Comparison of ENCODE assay signal across 22 cellular contexts in genomic region chr17:11901901-11902300, GRCh38.
DNase-seq lines count a peak whose midpoint lies in the region; ATAC-seq and TF ChIP-seq lines count a peak whose summit lies in the region.
"Had no signal": no experiment of that assay in that cellular context is flagged by ENCODE, and none has a peak within 500 bp of the region (broad histone marks: within the 10 kb centered on the region; RNA-seq: fewer than 3 reads in every experiment).

No MANE protein-coding gene starts in this region.

- H3K9me3 Mint-ChIP-seq in activated naive CD4-positive, alpha-beta T cell treated with anti-CD3 and anti-CD28 coated beads, Interleukin-2, amount 10 ng/mL, durations not matched to agents 7 days and 5 days: peaks cover 9% of the 10 kb centered on the region
- H3K9me3 Mint-ChIP-seq in activated naive CD4-positive, alpha-beta T cell treated with anti-CD3 and anti-CD28 coated beads, Interleukin-2, amount 50 U/mL, for 72 hours: peaks cover 0 to 3% of the 10 kb centered on the region in 2 donors
- peaks cover 2% of the 10 kb centered on the region for H3K9me3 Mint-ChIP-seq in endodermal cell
- H3K9me3 Mint-ChIP-seq: CD8-positive, alpha-beta T cell had no signal

- no peak for TF ChIP-seq CTCF in endodermal cell (conservative IDR thresholded peaks at IDR 0.05)
- TF ChIP-seq CTCF in heart left ventricle (IDR thresholded peaks at IDR 0.05): no peak

- H3K9me3 ChIP-seq in endodermal cell (ENCODE audit: control insufficient read depth, low read length) (no peaks in the 10 kb centered on the region), heart left ventricle (no peaks in the 10 kb centered on the region)
- H3K9me3 ChIP-seq: A549; BLaER1 treated with 17β-estradiol and CSF1 and Interleukin-3, amounts not matched to agents 10 nM and 100 nM; Caco-2 had no signal

- intact Hi-C loops in heart left ventricle (cut with DNase I): no loop called here

- H3K27me3 ChIP-seq in endodermal cell (ENCODE audit: control insufficient read depth, insufficient read depth, low read length, poor library complexity, severe bottlenecking): no peaks in the 10 kb centered on the region
- no peaks in the 10 kb centered on the region for H3K27me3 ChIP-seq in heart left ventricle
- H3K27me3 ChIP-seq: BLaER1 treated with 17β-estradiol and CSF1 and Interleukin-3, amounts not matched to agents 10 nM and 100 nM had no signal

- WGBS in endodermal cell (ENCODE audit: insufficient coverage in 1 of 2, insufficient read length in 1 of 2), 2 experiments: 94% methylated on average over 2 of the region's 2 CpGs
- 90 to 91% (median 91%) methylated on average over 2 of the region's 2 CpGs for WGBS in heart left ventricle, 4 donors

- H3K27ac ChIP-seq in endodermal cell (ENCODE audit: low read depth, low read length): no peak overlapping the region
- no peak overlapping the region for H3K27ac ChIP-seq in heart left ventricle
- H3K27ac ChIP-seq: 22Rv1; A549; BLaER1 treated with 17β-estradiol and CSF1 and Interleukin-3, amounts not matched to agents 10 nM and 100 nM; C4-2B had no signal

- no peak for ATAC-seq in activated naive CD4-positive, alpha-beta T cell treated with anti-CD3 and anti-CD28 coated beads, Interleukin-2, amount 50 U/mL, for 72 hours
- ATAC-seq in heart left ventricle: no peak
- no peak for ATAC-seq in GM21717 (IDR thresholded peaks at IDR 0.05; ENCODE audit: unreplicated experiment)
- ATAC-seq: A549; CD8-positive, alpha-beta T cell; GM12878 had no signal

- no peak overlapping the region for H3K9ac ChIP-seq in endodermal cell (ENCODE audit: extremely low read depth, low read length, poor library complexity, severe bottlenecking)
- H3K9ac ChIP-seq: BLaER1 treated with 17β-estradiol and CSF1 and Interleukin-3, amounts not matched to agents 10 nM and 100 nM had no signal

- H3K27me3 Mint-ChIP-seq in activated naive CD4-positive, alpha-beta T cell treated with anti-CD3 and anti-CD28 coated beads, Interleukin-2, amount 10 ng/mL, durations not matched to agents 7 days and 5 days: peaks cover 4% of the 10 kb centered on the region
- H3K27me3 Mint-ChIP-seq in endodermal cell (ENCODE audit: insufficient read depth): no peaks in the 10 kb centered on the region
- H3K27me3 Mint-ChIP-seq: CD4-positive, alpha-beta T cell had no signal

- H3K36me3 Mint-ChIP-seq in activated naive CD4-positive, alpha-beta T cell treated with anti-CD3 and anti-CD28 coated beads, Interleukin-2, amount 10 ng/mL, durations not matched to agents 7 days and 5 days: no peaks in the 10 kb centered on the region
- H3K36me3 Mint-ChIP-seq in activated naive CD4-positive, alpha-beta T cell treated with anti-CD3 and anti-CD28 coated beads, Interleukin-2, amount 50 U/mL, for 72 hours: no peaks in the 10 kb centered on the region
- H3K36me3 Mint-ChIP-seq in endodermal cell (ENCODE audit: low read depth): no peaks in the 10 kb centered on the region
- H3K36me3 Mint-ChIP-seq: CD8-positive, alpha-beta T cell had no signal

- no peak for DNase-seq in activated naive CD4-positive, alpha-beta T cell treated with anti-CD3 and anti-CD28 coated beads, Interleukin-2, amount 10 ng/mL, durations not matched to agents 7 days and 5 days
- DNase-seq in activated naive CD4-positive, alpha-beta T cell treated with anti-CD3 and anti-CD28 coated beads, Interleukin-2, amount 50 U/mL, for 72 hours (ENCODE audit: low spot score in 2 of 2): no peak
- DNase-seq in HT1080 (ENCODE audit: low read depth) (peak; percentile 64), endodermal cell (peak; percentile 10), kidney tubule cell (ENCODE audit: low spot score) (peak; percentile 5), heart left ventricle (no peak), pons (ENCODE audit: low spot score) (no peak)
- DNase-seq: AML-193; Caco-2; Calu3; CD4-positive, alpha-beta T cell; CD8-positive, alpha-beta T cell; DMS79 treated with DMSO at 0.1 percent for 48 hours; EL; GDM1 had no signal

- CTCF ChIA-PET in activated naive CD4-positive, alpha-beta T cell treated with anti-CD3 and anti-CD28 coated beads, Interleukin-2, amount 10 ng/mL, durations not matched to agents 7 days and 5 days (lab: Charles Lee): no interaction called here

- peak overlapping the region; percentile 1 for H3K27ac Mint-ChIP-seq in activated naive CD4-positive, alpha-beta T cell treated with anti-CD3 and anti-CD28 coated beads, Interleukin-2, amount 10 ng/mL, durations not matched to agents 7 days and 5 days
- no peak overlapping the region for H3K27ac Mint-ChIP-seq in activated naive CD4-positive, alpha-beta T cell treated with anti-CD3 and anti-CD28 coated beads, Interleukin-2, amount 50 U/mL, for 72 hours
- H3K27ac Mint-ChIP-seq in endodermal cell: no peak overlapping the region
- H3K27ac Mint-ChIP-seq: B cell; CD4-positive, alpha-beta T cell; CD8-positive, alpha-beta T cell had no signal

- H3K4me3 Mint-ChIP-seq in activated naive CD4-positive, alpha-beta T cell treated with anti-CD3 and anti-CD28 coated beads, Interleukin-2, amount 10 ng/mL, durations not matched to agents 7 days and 5 days: no peak overlapping the region
- H3K4me3 Mint-ChIP-seq in endodermal cell: no peak overlapping the region
- H3K4me3 Mint-ChIP-seq: B cell; CD4-positive, alpha-beta T cell; CD8-positive, alpha-beta T cell had no signal

- no peaks in the 10 kb centered on the region for H3K4me1 Mint-ChIP-seq in activated naive CD4-positive, alpha-beta T cell treated with anti-CD3 and anti-CD28 coated beads, Interleukin-2, amount 10 ng/mL, durations not matched to agents 7 days and 5 days
- H3K4me1 Mint-ChIP-seq in endodermal cell: peaks cover 5% of the 10 kb centered on the region
- H3K4me1 Mint-ChIP-seq: B cell had no signal

- no peaks in the 10 kb centered on the region for H3K4me1 ChIP-seq in endodermal cell (ENCODE audit: control insufficient read depth, insufficient read depth, low read length)
- peaks cover 0 to 16% (median 0%) of the 10 kb centered on the region in 12 donors for H3K4me1 ChIP-seq in heart left ventricle
- H3K4me1 ChIP-seq: A549, Caco-2 had no signal

- H3K4me3 ChIP-seq in endodermal cell (ENCODE audit: low read length) (no peak overlapping the region), heart left ventricle (no peak overlapping the region)
- H3K4me3 ChIP-seq: A549; BLaER1 treated with 17β-estradiol and CSF1 and Interleukin-3, amounts not matched to agents 10 nM and 100 nM; GM12878 had no signal

- no peaks in the 10 kb centered on the region for H3K36me3 ChIP-seq in endodermal cell (ENCODE audit: control insufficient read depth, insufficient read depth, low read length)
- H3K36me3 ChIP-seq in heart left ventricle: no peaks in the 10 kb centered on the region
- H3K36me3 ChIP-seq: BLaER1 treated with 17β-estradiol and CSF1 and Interleukin-3, amounts not matched to agents 10 nM and 100 nM had no signal

- no peak for TF ChIP-seq POLR2A in heart left ventricle (IDR thresholded peaks at IDR 0.05)

Comparison
In these comparisons a context has a peak if more than half of its experiments do, and no peak if none do; other contexts are left out.
1. DNase-seq: peak in HT1080 (single experiment), endodermal cell (single experiment) and kidney tubule cell (single experiment); none in activated naive CD4-positive, alpha-beta T cell treated with anti-CD3 and anti-CD28 coated beads, Interleukin-2, amount 10 ng/mL, durations not matched to agents 7 days and 5 days (single experiment), activated naive CD4-positive, alpha-beta T cell treated with anti-CD3 and anti-CD28 coated beads, Interleukin-2, amount 50 U/mL, for 72 hours (0 of 2), heart left ventricle (0 of 5) and pons (single experiment).